ENCODE assay signal across 8 cellular contexts in the genomic region with DNA sequence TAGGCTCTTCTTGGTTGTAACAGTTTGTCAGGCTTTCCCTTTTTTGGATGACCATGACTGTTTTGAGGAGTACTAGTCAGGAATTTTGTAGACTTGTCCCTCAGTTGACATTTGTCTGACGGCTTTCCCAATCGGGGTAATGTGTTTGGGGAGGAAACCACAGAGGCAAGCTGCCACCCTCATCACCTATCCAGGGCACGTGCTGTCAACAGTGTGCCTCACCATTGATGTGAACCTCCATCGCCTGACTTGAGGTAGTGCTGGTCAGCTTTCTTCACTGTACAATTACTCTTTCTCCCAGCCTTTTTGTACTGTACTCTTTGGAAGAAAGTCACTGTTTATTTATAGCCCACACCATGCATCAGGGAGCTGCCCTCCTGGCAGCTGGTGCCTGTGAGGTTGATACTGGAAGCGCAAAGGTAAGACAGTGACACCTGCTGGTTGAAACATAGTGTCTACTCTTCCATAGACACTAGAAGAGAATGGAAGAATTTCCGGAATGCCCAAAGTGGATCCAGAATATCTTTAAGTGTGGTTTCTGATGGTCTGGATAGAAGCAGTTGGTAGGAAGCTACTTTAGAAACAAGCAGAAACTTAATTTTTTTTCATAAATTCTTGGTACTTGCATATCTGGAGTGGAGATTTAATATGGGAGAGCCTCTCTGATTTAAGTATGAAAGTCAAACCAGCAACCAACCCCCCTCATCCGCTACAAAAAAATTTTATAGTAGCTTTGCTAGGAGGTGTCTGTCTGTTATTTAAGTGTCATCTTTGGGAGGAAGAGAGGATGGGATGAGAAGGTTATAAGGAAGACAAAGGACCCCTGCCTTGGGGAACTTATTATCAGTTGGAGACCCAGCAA.
DNase-seq lines count a peak whose midpoint lies in the region; ATAC-seq, FAIRE-seq and TF ChIP-seq lines count a peak whose summit lies in the region.

No MANE protein-coding gene starts in this region.

- no peaks in the 10 kb centered on the region for H3K9me3 ChIP-seq in keratinocyte (ENCODE audit: control insufficient read depth, low read depth, low read length)
- H3K9me3 ChIP-seq in tibial nerve: no peaks in the 10 kb centered on the region

- FAIRE-seq in keratinocyte (lab: Jason Lieb, UNC): peak; percentile 85

- H3K79me2 ChIP-seq in keratinocyte (ENCODE audit: control insufficient read depth, insufficient read depth, low read length): no peaks in the 10 kb centered on the region

- peak overlapping the region in 3 of 5 experiments; percentile 39 to 84 (median 51) for H3K27ac Mint-ChIP-seq in brain

- 61 to 63% methylated on average over 7 of the region's 7 CpGs for WGBS in tibial nerve, 2 donors

- peak; percentile 5 for DNase-seq in stimulated activated CD4-positive, alpha-beta T cell treated with anti-CD3 and anti-CD28 coated beads, Interleukin-15, amount 100 ng/mL, for 24 hours
- DNase-seq in stimulated activated CD4-positive, alpha-beta T cell treated with anti-CD3 and anti-CD28 coated beads, Interleukin-4, amount 100 ng/mL, for 4 hours: no peak
- DNase-seq in NCI-H446 treated with DMSO at 0.1 percent for 48 hours (lab: John Stamatoyannopoulos, UW) (peak; percentile 4), keratinocyte (ENCODE audit: low read depth, low spot score) (no peak), tibial nerve (ENCODE audit: low spot score in 2 of 2) (peak in 1 of 2 donors; percentile 36)

- peaks cover 50% of the 10 kb centered on the region for H3K36me3 Mint-ChIP-seq in brain

- H3K27ac ChIP-seq in keratinocyte (ENCODE audit: control insufficient read depth, insufficient read depth, low read length) (no peak overlapping the region), tibial nerve (no peak overlapping the region)

- TF ChIP-seq POLR2A in tibial nerve (IDR thresholded peaks at IDR 0.05): no peak

- no peak overlapping the region for H3K9ac ChIP-seq in keratinocyte (ENCODE audit: control insufficient read depth, extremely low read depth, insufficient read depth, low read length)

- no peaks in the 10 kb centered on the region for H4K20me1 ChIP-seq in keratinocyte (ENCODE audit: control insufficient read depth, extremely low read depth, insufficient read depth, low read length)

- H2AFZ ChIP-seq in keratinocyte (ENCODE audit: control insufficient read depth, low read length): no peak overlapping the region

- no peaks in the 10 kb centered on the region for H3K27me3 Mint-ChIP-seq in brain

- no peaks in the 10 kb centered on the region for H3K27me3 ChIP-seq in keratinocyte (ENCODE audit: control insufficient read depth, extremely low read depth, insufficient read depth, low read length)
- no peaks in the 10 kb centered on the region for H3K27me3 ChIP-seq in tibial nerve

- no peak for TF ChIP-seq EP300 in tibial nerve (IDR thresholded peaks at IDR 0.05)

- ATAC-seq in HG02870 (IDR thresholded peaks at IDR 0.05; ENCODE audit: unreplicated experiment): peak; percentile 53
- ATAC-seq in activated CD4-positive, CD25-positive, alpha-beta regulatory T cell treated with anti-CD3 and anti-CD28 coated beads, Interleukin-2, amount 50 U/mL, for 24 hours: no peak

- H3K36me3 ChIP-seq in keratinocyte (ENCODE audit: control insufficient read depth in 2 of 2, extremely low read depth in 1 of 2, insufficient read depth in 2 of 2, low read length in 2 of 2) (no peaks in the 10 kb centered on the region), tibial nerve (peaks cover 0 to 12% (median 0%) of the 10 kb centered on the region in 3 donors)

- peak; percentile 52 to 70 for TF ChIP-seq CTCF in brain (conservative IDR thresholded peaks at IDR 0.05)
- peak; percentile 74 to 80 (median 75) for TF ChIP-seq CTCF in keratinocyte (optimal IDR thresholded peaks at IDR 0.05 in 1 of 3, IDR thresholded peaks at IDR 0.05 in 1 of 3, conservative IDR thresholded peaks at IDR 0.05 in 1 of 3; ENCODE audit: extremely low read depth in 1 of 3, insufficient read depth in 2 of 3, low read length in 3 of 3)
- TF ChIP-seq CTCF in tibial nerve (IDR thresholded peaks at IDR 0.05): peak; percentile 30 to 52 (median 46)

- no peak overlapping the region for H3K4me3 Mint-ChIP-seq in brain

- H3K9me3 Mint-ChIP-seq in brain: no peaks in the 10 kb centered on the region

- dilution Hi-C loops in keratinocyte (cut with MboI; ENCODE audit: extremely low pct_ligation_motif_present, low sequenced_read_pairs): no loop called here

- H3K4me3 ChIP-seq in keratinocyte (ENCODE audit: control insufficient read depth in 2 of 3, extremely low read depth in 1 of 3, insufficient read depth in 2 of 3, low read depth in 1 of 3, low read length in 3 of 3): no peak overlapping the region
- H3K4me3 ChIP-seq in tibial nerve: no peak overlapping the region

- H3K4me2 ChIP-seq in keratinocyte (ENCODE audit: control insufficient read depth, extremely low read depth, insufficient read depth, low read depth, low read length): no peak overlapping the region

- peaks cover 3% of the 10 kb centered on the region for H3K4me1 ChIP-seq in keratinocyte (ENCODE audit: control insufficient read depth, extremely low read depth, insufficient read depth, low read length)
- peaks cover 0 to 37% (median 1%) of the 10 kb centered on the region in 4 donors for H3K4me1 ChIP-seq in tibial nerve

- no peaks in the 10 kb centered on the region for H3K9me1 ChIP-seq in keratinocyte (ENCODE audit: control insufficient read depth, extremely low read depth, insufficient read depth, low read length)

- peaks cover 7% of the 10 kb centered on the region for H3K4me1 Mint-ChIP-seq in brain

Comparison
In these comparisons a context has a peak if more than half of its experiments do, and no peak if none do; other contexts are left out.
1. DNase-seq: peak in stimulated activated CD4-positive, alpha-beta T cell treated with anti-CD3 and anti-CD28 coated beads, Interleukin-15, amount 100 ng/mL, for 24 hours (single experiment) and NCI-H446 treated with DMSO at 0.1 percent for 48 hours (single experiment); none in stimulated activated CD4-positive, alpha-beta T cell treated with anti-CD3 and anti-CD28 coated beads, Interleukin-4, amount 100 ng/mL, for 4 hours (0 of 2) and keratinocyte (single experiment).
2. Peak in every context shown above with its lines, with median percentiles within 50 percentile points of each other: CTCF ChIP-seq.